Comparison of ENCODE assay signal across 1 cellular context in genomic region chr6:119349341-119350201, GRCh38.
TF ChIP-seq lines count a peak whose summit lies in the region.

MAN1A1 (minus strand) TSS chr6:119349761; CDS start chr6:119349065, 696 bp downstream.

TF ChIP-seq in K562, 482 proteins besides CTCF, POLR2A, EP300 and RAD21 (continued from another document and continues in another):
- peak; percentile 79 to 88; a peak in 3 of 4 replicates for TF ChIP-seq MLLT1 (IDR thresholded peaks at IDR 0.05)
- TF ChIP-seq KLF10 (CRISPR knock-in tag; IDR thresholded peaks at IDR 0.05): no peak
- 0 out of 2 replicates have a peak, but pooled peaks have one; percentile 35 for TF ChIP-seq SOX6 (IDR thresholded peaks at IDR 0.05)
- TF ChIP-seq MTA1 (IDR thresholded peaks at IDR 0.05; ENCODE audit: borderline replicate concordance): peak; percentile 79
- no peak for TF ChIP-seq KAT8 (IDR thresholded peaks at IDR 0.05; ENCODE audit: low read depth)
- peak; percentile 86 to 87 for TF ChIP-seq NRF1 (conservative IDR thresholded peaks at IDR 0.05 in 1 of 2, IDR thresholded peaks at IDR 0.05 in 1 of 2)
- no peak for TF ChIP-seq ZNF785 (CRISPR knock-in tag; IDR thresholded peaks at IDR 0.05)
- peak; percentile 26; the same call in 1 of the 2 replicates for TF ChIP-seq DMBX1 (CRISPR knock-in tag; IDR thresholded peaks at IDR 0.05; ENCODE audit: borderline replicate concordance)
- TF ChIP-seq TOE1 (IDR thresholded peaks at IDR 0.05; ENCODE audit: borderline replicate concordance): peak; percentile 69; the same call in 1 of the 2 replicates
- no peak for TF ChIP-seq TOE1 (CRISPR knock-in tag; IDR thresholded peaks at IDR 0.05; ENCODE audit: borderline replicate concordance, low read depth)
- TF ChIP-seq ZBTB2 (IDR thresholded peaks at IDR 0.05): peak; percentile 82
- no peak for TF ChIP-seq MBD1 (CRISPR knock-in tag; IDR thresholded peaks at IDR 0.05)
- TF ChIP-seq CBFA2T3 (IDR thresholded peaks at IDR 0.05): 0 out of 2 replicates have a peak, but pooled peaks have one; percentile 21
- 0 out of 2 replicates have a peak, but pooled peaks have one; percentile 5 for TF ChIP-seq ETV5 (CRISPR knock-in tag; IDR thresholded peaks at IDR 0.05; ENCODE audit: low read depth)
- peak; percentile 79; the same call in 1 of the 2 replicates for TF ChIP-seq TARDBP (IDR thresholded peaks at IDR 0.05)
- TF ChIP-seq REST (CRISPR knock-in tag; IDR thresholded peaks at IDR 0.05; ENCODE audit: low read depth): 0 out of 2 replicates have a peak, but pooled peaks have one; percentile 9
- no peak for TF ChIP-seq FOXM1 (IDR thresholded peaks at IDR 0.05; ENCODE audit: low read depth)
- no peak for TF ChIP-seq FOXM1 (CRISPR knock-in tag; IDR thresholded peaks at IDR 0.05; ENCODE audit: low read depth)
- no peak for TF ChIP-seq ESRRA (IDR thresholded peaks at IDR 0.05; ENCODE audit: borderline replicate concordance, low read depth)
- TF ChIP-seq FOXA1 (IDR thresholded peaks at IDR 0.05; ENCODE audit: borderline replicate concordance): no peak
- peak; percentile 82; the same call in 1 of the 2 replicates for TF ChIP-seq SMAD4 (CRISPR knock-in tag; conservative IDR thresholded peaks at IDR 0.05)
- TF ChIP-seq E4F1 (CRISPR knock-in tag; IDR thresholded peaks at IDR 0.05; ENCODE audit: borderline replicate concordance): no peak
- TF ChIP-seq ZNF184 (CRISPR knock-in tag; IDR thresholded peaks at IDR 0.05): no peak
- TF ChIP-seq ZNF239 (CRISPR knock-in tag; IDR thresholded peaks at IDR 0.05): no peak
- TF ChIP-seq TFAP4 (CRISPR knock-in tag; IDR thresholded peaks at IDR 0.05; ENCODE audit: borderline replicate concordance): peak; percentile 84; the same call in 1 of the 2 replicates
- TF ChIP-seq PRMT5 (CRISPR knock-in tag; IDR thresholded peaks at IDR 0.05): no peak
- no peak for TF ChIP-seq SREBF2 (CRISPR knock-in tag; IDR thresholded peaks at IDR 0.05)
- peak; percentile 53 for TF ChIP-seq PHF20 (IDR thresholded peaks at IDR 0.05; ENCODE audit: partially characterized antibody)
- TF ChIP-seq COPS2 (conservative IDR thresholded peaks at IDR 0.05): no peak
- peak; percentile 75; the same call in 1 of the 2 replicates for TF ChIP-seq ZNF511 (CRISPR knock-in tag; IDR thresholded peaks at IDR 0.05)
- TF ChIP-seq PBX2 (CRISPR knock-in tag; IDR thresholded peaks at IDR 0.05; ENCODE audit: low read depth): peak; percentile 77; the same call in 1 of the 2 replicates
- TF ChIP-seq PBX2 (tag; conservative IDR thresholded peaks at IDR 0.05; ENCODE audit: low read depth): peak; percentile 56
- no peak for TF ChIP-seq NR2C2 (CRISPR knock-in tag; IDR thresholded peaks at IDR 0.05)
- TF ChIP-seq NR2C2 (tag; IDR thresholded peaks at IDR 0.05): peak; percentile 21
- peak; percentile 77 for TF ChIP-seq TAF9B (IDR thresholded peaks at IDR 0.05; ENCODE audit: partially characterized antibody)
- TF ChIP-seq U2AF1 (optimal IDR thresholded peaks at IDR 0.05; ENCODE audit: low read depth, low read length): peak; percentile 14
- no peak for TF ChIP-seq ZKSCAN3 (CRISPR knock-in tag; IDR thresholded peaks at IDR 0.05)
- peak; percentile 94 for TF ChIP-seq SUPT5H (IDR thresholded peaks at IDR 0.05)
- peak; percentile 69; the same call in 1 of the 2 replicates for TF ChIP-seq POLR2H (tag; IDR thresholded peaks at IDR 0.05; ENCODE audit: low read depth)
- no peak for TF ChIP-seq ZNF133 (CRISPR knock-in tag; IDR thresholded peaks at IDR 0.05)
- 0 out of 2 replicates have a peak, but pooled peaks have one; percentile 37 for TF ChIP-seq ARID1B (IDR thresholded peaks at IDR 0.05)
- no peak for TF ChIP-seq HINFP (tag; conservative IDR thresholded peaks at IDR 0.05; ENCODE audit: low read depth)
- peak; percentile 64 for TF ChIP-seq SP2 (IDR thresholded peaks at IDR 0.05; ENCODE audit: extremely low read depth, low read depth, low read length, poor library complexity, severe bottlenecking)
- TF ChIP-seq FOS (IDR thresholded peaks at IDR 0.05; ENCODE audit: extremely low read depth, insufficient read length): peak; percentile 30
- TF ChIP-seq TBP (optimal IDR thresholded peaks at IDR 0.05; ENCODE audit: low read depth, low read length): peak; percentile 87
- no peak for TF ChIP-seq HOMEZ (CRISPR knock-in tag; IDR thresholded peaks at IDR 0.05)
- peak; percentile 36 for TF ChIP-seq NFYB (IDR thresholded peaks at IDR 0.05; ENCODE audit: extremely low read depth, insufficient read length)
